Comparison of ENCODE assay signal across 22 cellular contexts in genomic region chr1:41508290-41508689, GRCh38. TPM values are rescaled to one million over a fixed set of nuclear protein-coding genes. Genes with fewer than 3 reads are reported as not detected.
DNase-seq lines count a peak whose midpoint lies in the region; ATAC-seq, FAIRE-seq and TF ChIP-seq lines count a peak whose summit lies in the region.
"Had no signal": no experiment of that assay in that cellular context is flagged by ENCODE, and none has a peak within 500 bp of the region (broad histone marks: within the 10 kb centered on the region; RNA-seq: fewer than 3 reads in every experiment).

No MANE protein-coding gene starts in this region.

- POLR2A ChIA-PET in activated CD4-positive, alpha-beta T cell treated with anti-CD3 and anti-CD28 coated beads for 36 hours (lab: Charles Lee) = no interaction called here
- POLR2A ChIA-PET in H1 (lab: Charles Lee; ENCODE audit: partially characterized antibody) = interaction anchor here (1.2 to 1.6 kb wide), 3 partner anchors 9 to 67 kb away, joined by 3 read pairs; no protein-coding TSS in a partner anchor

- 73% methylated on average over 2 of the region's 2 CpGs; no CpG with 5 or more reads in 1 of the 2 experiments for WGBS in H1 (ENCODE audit: extremely low coverage in 1 of 2, insufficient coverage in 1 of 2, insufficient read length in 1 of 2, insufficient replicate concordance in 2 of 2, low coverage in 1 of 2, low lambda C conversion rate in 2 of 2, missing lambda C conversion rate in 1 of 2), 2 experiments
- no CpG with 5 or more reads among the region's 2 CpGs for WGBS in trophoblast cell (ENCODE audit: extremely low coverage, insufficient coverage, insufficient read length)

- no peak for ATAC-seq in activated CD4-positive, alpha-beta T cell treated with anti-CD3 and anti-CD28 coated beads for 36 hours
- ATAC-seq in activated T-helper 17 cell treated with anti-CD3 and anti-CD28 coated beads, Interleukin-2, amount 50 U/mL, for 72 hours (replicated peaks) = peak; percentile 2
- ATAC-seq in GM23338 = no peak
- ATAC-seq: CD8-positive, alpha-beta T cell; HepG2 had no signal

- H3K27ac ChIP-seq in H1 (ENCODE audit: low read depth, low read length) (no peak overlapping the region), trophoblast cell (ENCODE audit: low read depth, low read length) (no peak overlapping the region), GM23338 (ENCODE audit: low read depth) (no peak overlapping the region)
- H3K27ac ChIP-seq: 22Rv1 had no signal

- no peaks in the 10 kb centered on the region for H3K27me3 Mint-ChIP-seq in activated CD4-positive, alpha-beta T cell treated with anti-CD3 and anti-CD28 coated beads for 36 hours
- no peaks in the 10 kb centered on the region for H3K27me3 Mint-ChIP-seq in activated T-helper 17 cell treated with anti-CD3 and anti-CD28 coated beads, Interleukin-2, amount 50 U/mL, for 72 hours
- peaks cover 13% of the 10 kb centered on the region for H3K27me3 Mint-ChIP-seq in GM23338 (ENCODE audit: insufficient read depth, low read depth, poor library complexity)
- no peaks in the 10 kb centered on the region for H3K27me3 Mint-ChIP-seq in activated naive CD4-positive, alpha-beta T cell treated with anti-CD3 and anti-CD28 coated beads, Interleukin-2, amount 10 ng/mL, durations not matched to agents 7 days and 5 days

- no peak overlapping the region for H3K18ac ChIP-seq in H1 (ENCODE audit: extremely low read depth, low read length)
- no peak overlapping the region for H3K18ac ChIP-seq in trophoblast cell (ENCODE audit: low read length)

- CTCF ChIA-PET in activated CD4-positive, alpha-beta T cell treated with anti-CD3 and anti-CD28 coated beads for 36 hours (lab: Charles Lee) = no interaction called here
- CTCF ChIA-PET in H1 (lab: Charles Lee; ENCODE audit: partially characterized antibody) = interaction anchor here (0.9 to 4.3 kb wide), 13 partner anchors 8 to 193 kb away, joined by 3 to 30 read pairs (median 4); partner anchors contain the start of gene EDN2
- CTCF ChIA-PET in activated naive CD4-positive, alpha-beta T cell treated with anti-CD3 and anti-CD28 coated beads, Interleukin-2, amount 10 ng/mL, durations not matched to agents 7 days and 5 days (lab: Charles Lee) = interaction anchor here (0.7 to 2.6 kb wide), 2 partner anchors 10 to 16 kb away, joined by 3 to 5 read pairs; no protein-coding TSS in a partner anchor

- H3K4ac ChIP-seq in H1 (replicated peaks; ENCODE audit: insufficient read length, low read depth, low read length) (no peak overlapping the region), trophoblast cell (ENCODE audit: low read depth, low read length) (no peak overlapping the region)

- no peak overlapping the region for H4K91ac ChIP-seq in H1 (replicated peaks; ENCODE audit: insufficient read length, low read length)
- no peak overlapping the region for H4K91ac ChIP-seq in trophoblast cell (ENCODE audit: low read depth, low read length)

- H3K27me3 ChIP-seq in H1 (replicated peaks in 1 of 4; ENCODE audit: control insufficient read depth in 3 of 4, extremely low read depth in 1 of 4, insufficient read depth in 3 of 4, low read length in 3 of 4) (no peaks in the 10 kb centered on the region), trophoblast cell (ENCODE audit: insufficient read depth, low read length) (no peaks in the 10 kb centered on the region), GM23338 (ENCODE audit: insufficient read depth) (no peaks in the 10 kb centered on the region)

- no peak for TF ChIP-seq EP300 in H1 (IDR thresholded peaks at IDR 0.05; ENCODE audit: borderline replicate concordance in 1 of 2, low read depth in 2 of 2, low read length in 2 of 2)

- no peak overlapping the region for H4K12ac ChIP-seq in trophoblast cell (ENCODE audit: low read depth, low read length)

- peak overlapping the region; percentile 39; the same call in 1 of the 2 replicates for H2AK5ac ChIP-seq in H1 (ENCODE audit: low read depth, low read length)
- H2AK5ac ChIP-seq in trophoblast cell (ENCODE audit: low read length) = peak overlapping the region; percentile 25

- TF ChIP-seq CTCF in H1 (IDR thresholded peaks at IDR 0.05; ENCODE audit: control extremely low read depth in 1 of 3, insufficient read depth in 1 of 3, low read depth in 1 of 3, low read length in 3 of 3) (no peak), GM23338 (conservative IDR thresholded peaks at IDR 0.05; ENCODE audit: low read depth in 2 of 2) (no peak)

- H4K20me1 ChIP-seq in H1 (replicated peaks in 1 of 2; ENCODE audit: control insufficient read depth in 1 of 2, insufficient read depth in 2 of 2, low read length in 2 of 2) (no peaks in the 10 kb centered on the region), GM23338 (replicated peaks; ENCODE audit: insufficient read depth) (no peaks in the 10 kb centered on the region)

- H4K8ac ChIP-seq in H1 (ENCODE audit: extremely low read depth, insufficient read depth, low read length) = no peak overlapping the region
- H4K8ac ChIP-seq in trophoblast cell (ENCODE audit: low read depth, low read length) = no peak overlapping the region

- no peak for TF ChIP-seq POLR2A in H1 (IDR thresholded peaks at IDR 0.05; ENCODE audit: control extremely low read depth in 1 of 2, low read depth in 2 of 2, low read length in 2 of 2)

- no peak for TF ChIP-seq RAD21 in H1 (IDR thresholded peaks at IDR 0.05 in 1 of 2, conservative IDR thresholded peaks at IDR 0.05 in 1 of 2; ENCODE audit: low read depth in 2 of 2, low read length in 2 of 2)

- no peaks in the 10 kb centered on the region for H3K79me1 ChIP-seq in H1 (ENCODE audit: low read depth, low read length)
- no peaks in the 10 kb centered on the region for H3K79me1 ChIP-seq in trophoblast cell (ENCODE audit: low read length)

- H2AFZ ChIP-seq in H1 (ENCODE audit: low read length) = no peak overlapping the region
- H2AFZ ChIP-seq in trophoblast cell (ENCODE audit: insufficient read depth, low read length, poor library complexity) = no peak overlapping the region
- H2AFZ ChIP-seq in GM23338 = no peak overlapping the region

- no peak overlapping the region for H3K56ac ChIP-seq in H1 (replicated peaks; ENCODE audit: insufficient read length, low read depth, low read length)

- H3K36me3 ChIP-seq in H1 (ENCODE audit: control insufficient read depth in 2 of 4, insufficient read depth in 4 of 4, low read length in 3 of 4) (no peaks in the 10 kb centered on the region; a peak in 1 of 8 replicates), trophoblast cell (ENCODE audit: control insufficient read depth in 1 of 2, insufficient read depth in 2 of 2, low read length in 2 of 2) (no peaks in the 10 kb centered on the region), GM23338 (ENCODE audit: insufficient read depth) (no peaks in the 10 kb centered on the region)
- H3K36me3 ChIP-seq: HAP-1 had no signal

- peaks cover 10% of the 10 kb centered on the region for H3K4me1 Mint-ChIP-seq in activated CD4-positive, alpha-beta T cell treated with anti-CD3 and anti-CD28 coated beads for 36 hours
- H3K4me1 Mint-ChIP-seq in activated T-helper 17 cell treated with anti-CD3 and anti-CD28 coated beads, Interleukin-2, amount 50 U/mL, for 72 hours = peaks cover 9% of the 10 kb centered on the region
- H3K4me1 Mint-ChIP-seq in GM23338 = peaks cover 19% of the 10 kb centered on the region
- H3K4me1 Mint-ChIP-seq in activated naive CD4-positive, alpha-beta T cell treated with anti-CD3 and anti-CD28 coated beads, Interleukin-2, amount 10 ng/mL, durations not matched to agents 7 days and 5 days = no peaks in the 10 kb centered on the region

- no peak overlapping the region for H3K4me3 Mint-ChIP-seq in activated CD4-positive, alpha-beta T cell treated with anti-CD3 and anti-CD28 coated beads for 36 hours
- H3K4me3 Mint-ChIP-seq in activated T-helper 17 cell treated with anti-CD3 and anti-CD28 coated beads, Interleukin-2, amount 50 U/mL, for 72 hours = no peak overlapping the region
- no peak overlapping the region for H3K4me3 Mint-ChIP-seq in GM23338
- H3K4me3 Mint-ChIP-seq in activated naive CD4-positive, alpha-beta T cell treated with anti-CD3 and anti-CD28 coated beads, Interleukin-2, amount 10 ng/mL, durations not matched to agents 7 days and 5 days = no peak overlapping the region
- H3K4me3 Mint-ChIP-seq: CD14-positive monocyte; CD8-positive, alpha-beta T cell had no signal

- no peaks in the 10 kb centered on the region for H3K79me2 ChIP-seq in H1 (ENCODE audit: control insufficient read depth in 1 of 2, insufficient read depth in 2 of 2, low read length in 2 of 2)
- H3K79me2 ChIP-seq in trophoblast cell (ENCODE audit: control insufficient read depth, insufficient read depth, low read length, poor library complexity) = no peaks in the 10 kb centered on the region
- no peaks in the 10 kb centered on the region for H3K79me2 ChIP-seq in GM23338 (replicated peaks; ENCODE audit: insufficient read depth)

- H3K36me3 Mint-ChIP-seq in activated CD4-positive, alpha-beta T cell treated with anti-CD3 and anti-CD28 coated beads for 36 hours (ENCODE audit: low read depth) = peaks cover 22% of the 10 kb centered on the region
- H3K36me3 Mint-ChIP-seq in activated T-helper 17 cell treated with anti-CD3 and anti-CD28 coated beads, Interleukin-2, amount 50 U/mL, for 72 hours (ENCODE audit: low read depth) = peaks cover 45% of the 10 kb centered on the region
- H3K36me3 Mint-ChIP-seq in GM23338 (ENCODE audit: low read depth) = no peaks in the 10 kb centered on the region; the same call in 2 of the 3 replicates
- peaks cover 5% of the 10 kb centered on the region for H3K36me3 Mint-ChIP-seq in activated naive CD4-positive, alpha-beta T cell treated with anti-CD3 and anti-CD28 coated beads, Interleukin-2, amount 10 ng/mL, durations not matched to agents 7 days and 5 days

- H2BK120ac ChIP-seq in H1 (replicated peaks; ENCODE audit: low read depth, low read length) (no peak overlapping the region), trophoblast cell (ENCODE audit: insufficient read depth, low read length, poor library complexity) (no peak overlapping the region)

- H3K9me3 ChIP-seq in H1 (ENCODE audit: insufficient read depth in 2 of 2, low read depth in 1 of 2, low read length in 1 of 2) = no peaks in the 10 kb centered on the region
- H3K9me3 ChIP-seq in trophoblast cell (ENCODE audit: insufficient read depth, low read depth, low read length) = no peaks in the 10 kb centered on the region
- H3K9me3 ChIP-seq: HAP-1 had no signal

- H2BK20ac ChIP-seq in H1 (ENCODE audit: low read length) = no peak overlapping the region

- H3K4me2 ChIP-seq in H1 (ENCODE audit: insufficient read depth in 1 of 2, low read depth in 2 of 2, low read length in 2 of 2) (no peak overlapping the region), trophoblast cell (ENCODE audit: low read length) (no peak overlapping the region), GM23338 (no peak overlapping the region)

- peak overlapping the region; percentile 29 for H3K27ac Mint-ChIP-seq in activated CD4-positive, alpha-beta T cell treated with anti-CD3 and anti-CD28 coated beads for 36 hours
- H3K27ac Mint-ChIP-seq in activated T-helper 17 cell treated with anti-CD3 and anti-CD28 coated beads, Interleukin-2, amount 50 U/mL, for 72 hours = no peak overlapping the region
- H3K27ac Mint-ChIP-seq in GM23338 = no peak overlapping the region
- no peak overlapping the region for H3K27ac Mint-ChIP-seq in activated naive CD4-positive, alpha-beta T cell treated with anti-CD3 and anti-CD28 coated beads, Interleukin-2, amount 10 ng/mL, durations not matched to agents 7 days and 5 days
- H3K27ac Mint-ChIP-seq: CD14-positive monocyte; CD8-positive, alpha-beta T cell had no signal

- no peaks in the 10 kb centered on the region for H3K9me3 Mint-ChIP-seq in activated CD4-positive, alpha-beta T cell treated with anti-CD3 and anti-CD28 coated beads for 36 hours (ENCODE audit: low read depth)
- H3K9me3 Mint-ChIP-seq in activated T-helper 17 cell treated with anti-CD3 and anti-CD28 coated beads, Interleukin-2, amount 50 U/mL, for 72 hours = no peaks in the 10 kb centered on the region
- H3K9me3 Mint-ChIP-seq in GM23338 = no peaks in the 10 kb centered on the region; the same call in 2 of the 3 replicates
- H3K9me3 Mint-ChIP-seq in activated naive CD4-positive, alpha-beta T cell treated with anti-CD3 and anti-CD28 coated beads, Interleukin-2, amount 10 ng/mL, durations not matched to agents 7 days and 5 days = no peaks in the 10 kb centered on the region
- H3K9me3 Mint-ChIP-seq: CD8-positive, alpha-beta T cell had no signal

- no peak for FAIRE-seq in H1 (lab: Jason Lieb, UNC)
- FAIRE-seq: D721Med, HepG2, HTR-8/SVneo had no signal

- no peaks in the 10 kb centered on the region for H3F3A ChIP-seq in GM23338 (replicated peaks; ENCODE audit: low read depth)

- no peak overlapping the region for H2BK12ac ChIP-seq in H1 (ENCODE audit: low read depth, low read length)
- no peak overlapping the region for H2BK12ac ChIP-seq in trophoblast cell (ENCODE audit: low read length)

- H2BK5ac ChIP-seq in H1 (ENCODE audit: low read depth, low read length) = no peak overlapping the region
- H2BK5ac ChIP-seq in trophoblast cell (ENCODE audit: low read depth, low read length, poor library complexity) = no peak overlapping the region

- no peak for DNase-seq in activated CD4-positive, alpha-beta T cell treated with anti-CD3 and anti-CD28 coated beads for 36 hours
- no peak for DNase-seq in activated CD4-positive, alpha-beta T cell treated with anti-CD3 and anti-CD28 coated beads, Interleukin-2, amount 50 U/mL, for 48 hours
- DNase-seq in H1 (ENCODE audit: low read depth in 1 of 2, low spot score in 2 of 2) (no peak), trophoblast cell (no peak), GM23338 (ENCODE audit: low spot score) (no peak), HPDE6-E6E7 (ENCODE audit: extremely low spot score) (no peak)
- DNase-seq in activated naive CD4-positive, alpha-beta T cell treated with anti-CD3 and anti-CD28 coated beads, Interleukin-2, amount 10 ng/mL, durations not matched to agents 7 days and 5 days = no peak
- DNase-seq: CD8-positive, alpha-beta T cell; COR-L47; DMS153; DMS79 treated with DMSO at 0.1 percent for 48 hours; EL; GDM1; GOT3 had no signal

- H3K4me3 ChIP-seq in H1 (ENCODE audit: extremely low read depth in 1 of 4, insufficient read depth in 2 of 4, low read depth in 3 of 4, low read length in 4 of 4) (no peak overlapping the region), trophoblast cell (ENCODE audit: low read depth, low read length) (no peak overlapping the region), GM23338 (no peak overlapping the region)
- H3K4me3 ChIP-seq: HAP-1 had no signal

- H2BK15ac ChIP-seq in H1 (ENCODE audit: low read length) = no peak overlapping the region

- no peak overlapping the region for H4K5ac ChIP-seq in H1 (ENCODE audit: insufficient read length, low read depth, low read length)

- no peak overlapping the region for H3K9ac ChIP-seq in H1 (replicated peaks in 1 of 4; ENCODE audit: extremely low read depth in 1 of 4, low read depth in 3 of 4, low read length in 3 of 4)
- H3K9ac ChIP-seq in trophoblast cell (ENCODE audit: low read length) = no peak overlapping the region

- intact Hi-C loops in activated CD4-positive, alpha-beta T cell treated with anti-CD3 and anti-CD28 coated beads for 36 hours (cut with DNase I, micrococcal nuclease) = no loop called here

- H3K23ac ChIP-seq in H1 (ENCODE audit: insufficient read length) (no peak overlapping the region), trophoblast cell (ENCODE audit: low read length) (no peak overlapping the region)

- H3K14ac ChIP-seq in H1 (ENCODE audit: insufficient read length) (no peak overlapping the region), trophoblast cell (ENCODE audit: low read length) (no peak overlapping the region)

- no peaks in the 10 kb centered on the region; the same call in 1 of the 2 replicates for H3K9me2 ChIP-seq in GM23338 (ENCODE audit: insufficient read depth)

- H3K4me1 ChIP-seq in H1 (replicated peaks in 1 of 4; ENCODE audit: control insufficient read depth in 3 of 4, insufficient read depth in 4 of 4, low read length in 3 of 4) (peaks cover 0 to 4% (median 0%) of the 10 kb centered on the region in 4 experiments; a peak in 2 of 7 replicates), trophoblast cell (ENCODE audit: control insufficient read depth in 1 of 2, insufficient read depth in 2 of 2, low read length in 2 of 2) (peaks cover 6 to 12% of the 10 kb centered on the region in 2 experiments), GM23338 (ENCODE audit: insufficient read depth) (no peaks in the 10 kb centered on the region)

- 0 out of 2 replicates have a peak, but pooled peaks cover 2% of the 10 kb centered on the region for H3K23me2 ChIP-seq in H1 (ENCODE audit: low read depth, low read length)

RNA-seq across cellular contexts. Expression of gene EDN2, which starts 23.8 kb away (rescaled TPM):
- total RNA-seq in activated CD4-positive, alpha-beta T cell treated with anti-CD3 and anti-CD28 coated beads for 36 hours = not detected
- total RNA-seq in activated T-helper 17 cell treated with anti-CD3 and anti-CD28 coated beads, Interleukin-2, amount 50 U/mL, for 72 hours = not detected
- total RNA-seq in H1 (2021; fragmentation: NEBNext Ultra II Directional; extraction: Animal tissue kit (Norgen Biotek cat#: 25700)) = 0.39 TPM in 1 of 2 replicates, not detected in the other
- 0.32 and 0.39 TPM in 2 replicates for polyA plus RNA-seq in H1 (2011; rRNA removed)
- polyA plus RNA-seq in H1 (2011; cell fraction: cytosol; rRNA removed) = 0.26 TPM
- polyA plus RNA-seq in H1 (2011; cell fraction: nucleus; rRNA removed) = 0.58 TPM
- not detected in 4 replicates for polyA plus RNA-seq in H1 (2012, experiment 1 of 2)
- polyA plus RNA-seq in H1 (2012, experiment 2 of 2) = 1.3 TPM
- 0.16 TPM for polyA plus RNA-seq in H1 (2013, experiment 1 of 2)
- 0.17 TPM for polyA plus RNA-seq in H1 (2013, experiment 2 of 2)
- not detected in 2 replicates for polyA minus RNA-seq in H1 (2011; rRNA and poly(A)+ RNA removed)
- polyA minus RNA-seq in H1 (2011; cell fraction: cytosol; rRNA and poly(A)+ RNA removed) = not detected
- 0.50 TPM for polyA minus RNA-seq in H1 (2011; cell fraction: nucleus; rRNA and poly(A)+ RNA removed)
- 0.14 and 0.19 TPM in 2 replicates for polyA plus RNA-seq in trophoblast cell (2013)
- not detected in 2 replicates for total RNA-seq in GM23338 (2014; rRNA removed; shearing (Covaris generic))
- polyA plus RNA-seq in GM23338 (2016; fragmentation: Nextera tagmentation; extraction: Ambion mirVana) = not detected in 2 replicates
- total RNA-seq: A673, HepG2 had no signal
- polyA plus RNA-seq: CD14-positive monocyte, HepG2 had no signal
